In the genomic region with DNA sequence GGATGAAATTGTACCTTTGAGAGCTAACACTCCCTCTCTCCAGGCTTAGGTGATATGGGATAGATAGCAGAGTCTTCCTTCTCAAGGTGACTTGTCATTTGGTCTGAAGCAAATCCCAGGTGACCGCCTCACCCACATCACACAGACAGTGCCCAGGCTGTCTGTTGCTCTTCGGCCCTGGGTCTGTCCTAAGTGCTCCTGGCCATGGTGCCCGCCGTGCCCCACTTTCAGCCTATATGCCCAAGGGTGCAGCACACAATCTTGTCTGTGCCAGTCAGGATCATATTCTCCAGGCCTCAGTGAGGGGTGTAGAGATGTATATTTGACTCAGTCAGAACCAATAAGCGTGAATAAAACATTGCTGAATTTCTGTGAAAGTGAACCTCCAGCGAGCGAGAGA, we compare ENCODE assay signal across 17 cellular contexts.
DNase-seq lines count a peak whose midpoint lies in the region; ATAC-seq and TF ChIP-seq lines count a peak whose summit lies in the region.
"Had no signal": no experiment of that assay in that cellular context is flagged by ENCODE, and none has a peak within 500 bp of the region (broad histone marks: within the 10 kb centered on the region; RNA-seq: fewer than 3 reads in every experiment).

No MANE protein-coding gene starts in this region.

- H3K36me3 ChIP-seq in prostate gland, result no peaks in the 10 kb centered on the region
- no peaks in the 10 kb centered on the region for H3K36me3 ChIP-seq in breast epithelium
- H3K36me3 ChIP-seq: HAP-1 had no signal

- H3K4me3 Mint-ChIP-seq in activated CD8-positive, alpha-beta memory T cell treated with anti-CD3 and anti-CD28 coated beads, Interleukin-2, amount 10 ng/mL, durations not matched to agents 7 days and 5 days, result no peak overlapping the region
- H3K4me3 Mint-ChIP-seq in nephron, result no peak overlapping the region
- H3K4me3 Mint-ChIP-seq: B cell; CD4-positive, alpha-beta T cell had no signal

- H3K4me1 ChIP-seq in prostate gland (replicated peaks) (no peaks in the 10 kb centered on the region), breast epithelium (no peaks in the 10 kb centered on the region)
- H3K4me1 ChIP-seq: HAP-1 had no signal

- TF ChIP-seq POLR2A in prostate gland (IDR thresholded peaks at IDR 0.05) (no peak), breast epithelium (IDR thresholded peaks at IDR 0.05) (no peak)

- intact Hi-C loops in prostate gland (cut with DNase I) (no loop called here), breast epithelium (cut with DNase I; ENCODE audit: low total_unique reads) (no loop called here)

- H3K9me3 Mint-ChIP-seq in activated CD8-positive, alpha-beta memory T cell treated with anti-CD3 and anti-CD28 coated beads, Interleukin-2, amount 10 ng/mL, durations not matched to agents 7 days and 5 days (ENCODE audit: low read depth), result no peaks in the 10 kb centered on the region
- no peaks in the 10 kb centered on the region for H3K9me3 Mint-ChIP-seq in nephron
- H3K9me3 Mint-ChIP-seq: CD4-positive, alpha-beta T cell had no signal

- H3K36me3 Mint-ChIP-seq in activated CD8-positive, alpha-beta memory T cell treated with anti-CD3 and anti-CD28 coated beads, Interleukin-2, amount 10 ng/mL, durations not matched to agents 7 days and 5 days, result no peaks in the 10 kb centered on the region
- no peaks in the 10 kb centered on the region for H3K36me3 Mint-ChIP-seq in nephron (ENCODE audit: low read depth)

- H3K27me3 ChIP-seq in prostate gland (replicated peaks; ENCODE audit: insufficient read depth), result no peaks in the 10 kb centered on the region
- H3K27me3 ChIP-seq in breast epithelium, result no peaks in the 10 kb centered on the region

- H3K9me3 ChIP-seq in prostate gland, result no peaks in the 10 kb centered on the region
- no peaks in the 10 kb centered on the region for H3K9me3 ChIP-seq in breast epithelium
- H3K9me3 ChIP-seq: HAP-1 had no signal

- H3K27ac ChIP-seq in coronary artery, result no peak overlapping the region
- no peak overlapping the region for H3K27ac ChIP-seq in prostate gland
- H3K27ac ChIP-seq in breast epithelium, result no peak overlapping the region
- H3K27ac ChIP-seq: 22Rv1 had no signal

- WGBS in prostate gland, result 96% methylated on average over 7 of the region's 7 CpGs

- H3K4me1 Mint-ChIP-seq in activated CD8-positive, alpha-beta memory T cell treated with anti-CD3 and anti-CD28 coated beads, Interleukin-2, amount 10 ng/mL, durations not matched to agents 7 days and 5 days, result no peaks in the 10 kb centered on the region
- H3K4me1 Mint-ChIP-seq in nephron, result peaks cover 40% of the 10 kb centered on the region
- H3K4me1 Mint-ChIP-seq: B cell had no signal

- ATAC-seq in activated CD8-positive, alpha-beta memory T cell treated with anti-CD3 and anti-CD28 coated beads, Interleukin-2, amount 10 ng/mL, durations not matched to agents 7 days and 5 days, result no peak
- ATAC-seq: GM12878 had no signal

- no peak overlapping the region for H3K4me3 ChIP-seq in coronary artery
- no peak overlapping the region for H3K4me3 ChIP-seq in prostate gland
- H3K4me3 ChIP-seq in breast epithelium, result no peak overlapping the region
- H3K4me3 ChIP-seq: GM12878, HAP-1 had no signal

- TF ChIP-seq CTCF in coronary artery (IDR thresholded peaks at IDR 0.05), result no peak
- no peak for TF ChIP-seq CTCF in nephron (IDR thresholded peaks at IDR 0.05; ENCODE audit: unreplicated experiment in 3 of 3)
- no peak for TF ChIP-seq CTCF in prostate gland (IDR thresholded peaks at IDR 0.05)
- no peak for TF ChIP-seq CTCF in breast epithelium (IDR thresholded peaks at IDR 0.05)

- H3K27ac Mint-ChIP-seq in activated CD8-positive, alpha-beta memory T cell treated with anti-CD3 and anti-CD28 coated beads, Interleukin-2, amount 10 ng/mL, durations not matched to agents 7 days and 5 days, result no peak overlapping the region
- peak overlapping the region in 2 of 3 experiments; percentile 74 to 89 for H3K27ac Mint-ChIP-seq in nephron
- H3K27ac Mint-ChIP-seq: B cell; CD4-positive, alpha-beta T cell had no signal

- peak; percentile 1 for DNase-seq in activated CD8-positive, alpha-beta memory T cell treated with anti-CD3 and anti-CD28 coated beads, Interleukin-2, amount 10 ng/mL, durations not matched to agents 7 days and 5 days
- no peak for DNase-seq in activated CD8-positive, alpha-beta memory T cell treated with anti-CD3 and anti-CD28 coated beads, Interleukin-2, amount 50 U/mL, for 48 hours
- DNase-seq in coronary artery (ENCODE audit: low spot score) (peak; percentile 35), prostate gland (ENCODE audit: low spot score) (peak; percentile 1), T-helper 9 cell (no peak), breast epithelium (ENCODE audit: low spot score in 2 of 2) (no peak), NCI-H1048 (lab: John Stamatoyannopoulos, UW) (no peak)
- DNase-seq: C1 segment of cervical spinal cord; Calu3; CD4-positive, alpha-beta T cell; DMS 273 treated with DMSO at 0.1 percent for 48 hours; GOT3 had no signal

- H3K27me3 Mint-ChIP-seq in activated CD8-positive, alpha-beta memory T cell treated with anti-CD3 and anti-CD28 coated beads, Interleukin-2, amount 10 ng/mL, durations not matched to agents 7 days and 5 days, result no peaks in the 10 kb centered on the region
- peaks cover 87% of the 10 kb centered on the region for H3K27me3 Mint-ChIP-seq in nephron (ENCODE audit: low read depth)
- H3K27me3 Mint-ChIP-seq: B cell had no signal

- CTCF ChIA-PET in activated CD8-positive, alpha-beta memory T cell treated with anti-CD3 and anti-CD28 coated beads, Interleukin-2, amount 10 ng/mL, durations not matched to agents 7 days and 5 days (lab: Charles Lee), result no interaction called here

Comparison
In these comparisons a context has a peak if more than half of its experiments do, and no peak if none do; other contexts are left out.
1. DNase-seq: peak in activated CD8-positive, alpha-beta memory T cell treated with anti-CD3 and anti-CD28 coated beads, Interleukin-2, amount 10 ng/mL, durations not matched to agents 7 days and 5 days (single experiment), coronary artery (single experiment) and prostate gland (single experiment); none in activated CD8-positive, alpha-beta memory T cell treated with anti-CD3 and anti-CD28 coated beads, Interleukin-2, amount 50 U/mL, for 48 hours (single experiment), T-helper 9 cell (single experiment), breast epithelium (0 of 2) and NCI-H1048 (single experiment).